Comparison of ENCODE assay signal across 15 cellular contexts in the genomic region with DNA sequence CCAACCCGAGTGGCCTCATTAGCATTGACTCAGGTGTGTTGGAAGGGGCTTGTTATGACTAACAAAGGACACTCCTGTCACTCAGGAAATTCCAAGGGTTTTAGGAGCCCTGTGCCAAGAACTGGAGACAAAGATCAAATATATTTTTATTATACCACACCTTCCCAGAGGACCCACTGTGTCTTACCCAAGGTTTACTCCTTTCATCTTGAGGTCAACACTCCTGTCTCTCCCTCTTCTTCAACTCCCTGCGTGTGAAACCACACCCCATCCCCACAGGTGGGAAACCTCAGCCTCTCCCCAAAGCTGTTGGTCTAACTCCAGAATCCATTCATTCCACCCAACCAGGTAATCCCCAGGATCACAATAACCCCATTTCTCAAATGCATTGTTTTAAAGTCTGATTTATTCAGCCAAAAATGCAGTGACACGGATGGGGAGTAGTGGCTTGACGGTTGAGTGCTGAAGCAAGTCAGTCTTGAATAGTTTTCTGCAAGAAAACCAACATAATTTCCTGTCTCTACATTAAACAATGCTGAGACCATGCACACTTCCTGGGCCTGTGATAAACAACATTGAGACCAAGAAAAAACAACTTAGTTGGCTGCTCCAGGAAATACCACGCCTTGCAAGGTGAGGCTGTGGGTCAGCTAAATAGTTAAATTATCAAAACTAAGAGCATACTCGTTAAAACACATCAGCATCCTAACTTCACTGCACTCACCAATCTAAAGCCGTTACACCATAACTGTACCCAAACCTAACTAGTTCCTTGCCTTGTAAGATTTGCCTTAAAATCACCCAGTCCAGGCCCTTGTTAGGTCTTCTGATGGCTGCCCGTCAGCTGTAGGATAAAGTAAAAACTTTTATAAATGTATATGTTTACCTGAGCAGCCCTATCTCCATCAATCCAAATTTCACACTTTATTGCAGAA.
A peak's percentile ranks its signal among the peaks of the same experiment; 100 is the strongest.
DNase-seq lines count a peak whose midpoint lies in the region; ATAC-seq and TF ChIP-seq lines count a peak whose summit lies in the region.
"Had no signal": no experiment of that assay in that cellular context is flagged by ENCODE, and none has a peak within 500 bp of the region (broad histone marks: within the 10 kb centered on the region; RNA-seq: fewer than 3 reads in every experiment).

No MANE protein-coding gene starts in this region.

- peak overlapping the region; percentile 72 to 89 (median 83) for H3K27ac ChIP-seq in BLaER1 treated with 17β-estradiol and CSF1 and Interleukin-3, amounts not matched to agents 10 nM and 100 nM
- H3K27ac ChIP-seq: gastroesophageal sphincter had no signal

- peaks cover 15% of the 10 kb centered on the region for H3K36me3 Mint-ChIP-seq in T-helper 1 cell treated with Interleukin-12 subunit alpha and Interleukin-12 subunit beta and Interleukin-4 antibody, amounts not matched to agents 30 μg/mL and 1 μg/mL, for 36 hours (ENCODE audit: low read depth)
- H3K36me3 Mint-ChIP-seq: brain had no signal

- H3K27me3 Mint-ChIP-seq in T-helper 1 cell treated with Interleukin-12 subunit alpha and Interleukin-12 subunit beta and Interleukin-4 antibody, amounts not matched to agents 30 μg/mL and 1 μg/mL, for 36 hours (ENCODE audit: low read depth) = peaks cover 5% of the 10 kb centered on the region

- TF ChIP-seq CTCF in GM20000 (IDR thresholded peaks at IDR 0.05; ENCODE audit: extremely low read depth, missing control alignments) = no peak

- peaks cover 7% of the 10 kb centered on the region for H3K9me3 Mint-ChIP-seq in T-helper 1 cell treated with Interleukin-12 subunit alpha and Interleukin-12 subunit beta and Interleukin-4 antibody, amounts not matched to agents 30 μg/mL and 1 μg/mL, for 36 hours

- no peak for ATAC-seq in GM19455 (IDR thresholded peaks at IDR 0.05; ENCODE audit: unreplicated experiment)

- H3K27me3 ChIP-seq in BLaER1 treated with 17β-estradiol and CSF1 and Interleukin-3, amounts not matched to agents 10 nM and 100 nM = no peaks in the 10 kb centered on the region
- H3K27me3 ChIP-seq: gastroesophageal sphincter, upper lobe of left lung had no signal

- DNase-seq in GM20000 (ENCODE audit: low spot score) = peak; percentile 9
- DNase-seq in iPS-NIHi11 (ENCODE audit: low spot score) = peak; percentile 49
- no peak for DNase-seq in T-helper 9 cell
- no peak for DNase-seq in EL
- DNase-seq in NCI-H2227 (lab: John Stamatoyannopoulos, UW; ENCODE audit: unreplicated experiment) = no peak
- DNase-seq: Caco-2; NCI-H1105; stimulated activated CD4-positive, alpha-beta T cell treated with anti-CD3 and anti-CD28 coated beads, Interleukin-4, amount 100 ng/mL, for 24 hours had no signal

- peaks cover 41 to 94% (median 49%) of the 10 kb centered on the region in 10 experiments for H3K4me1 ChIP-seq in BLaER1 treated with 17β-estradiol and CSF1 and Interleukin-3, amounts not matched to agents 10 nM and 100 nM
- H3K4me1 ChIP-seq: Caco-2, gastroesophageal sphincter had no signal

- H3K4me3 Mint-ChIP-seq in T-helper 1 cell treated with Interleukin-12 subunit alpha and Interleukin-12 subunit beta and Interleukin-4 antibody, amounts not matched to agents 30 μg/mL and 1 μg/mL, for 36 hours = peak overlapping the region; percentile 78
- H3K4me3 Mint-ChIP-seq: brain, neural crest cell had no signal

- no peaks in the 10 kb centered on the region for H4K20me1 ChIP-seq in BLaER1 treated with 17β-estradiol and CSF1 and Interleukin-3, amounts not matched to agents 10 nM and 100 nM

- H3K36me3 ChIP-seq in BLaER1 treated with 17β-estradiol and CSF1 and Interleukin-3, amounts not matched to agents 10 nM and 100 nM = no peaks in the 10 kb centered on the region
- H3K36me3 ChIP-seq: gastroesophageal sphincter, upper lobe of left lung had no signal

- H3K9ac ChIP-seq in BLaER1 treated with 17β-estradiol and CSF1 and Interleukin-3, amounts not matched to agents 10 nM and 100 nM = peak overlapping the region; percentile 36 to 70 (median 60); a peak in 18 of 22 replicates

- peak overlapping the region in 8 of 10 experiments; percentile 13 to 43 (median 31); a peak in 13 of 20 replicates for H3K4me3 ChIP-seq in BLaER1 treated with 17β-estradiol and CSF1 and Interleukin-3, amounts not matched to agents 10 nM and 100 nM
- H3K4me3 ChIP-seq: gastroesophageal sphincter, upper lobe of left lung had no signal

- H3K27ac Mint-ChIP-seq in T-helper 1 cell treated with Interleukin-12 subunit alpha and Interleukin-12 subunit beta and Interleukin-4 antibody, amounts not matched to agents 30 μg/mL and 1 μg/mL, for 36 hours = peak overlapping the region; percentile 92
- H3K27ac Mint-ChIP-seq: brain had no signal

- H3K4me2 ChIP-seq in BLaER1 treated with 17β-estradiol and CSF1 and Interleukin-3, amounts not matched to agents 10 nM and 100 nM = peak overlapping the region; percentile 78 to 92 (median 84)

- peaks cover 0 to 7% (median 0%) of the 10 kb centered on the region in 11 experiments; a peak in 2 of 22 replicates for H3K9me3 ChIP-seq in BLaER1 treated with 17β-estradiol and CSF1 and Interleukin-3, amounts not matched to agents 10 nM and 100 nM (replicated peaks in 1 of 11)
- H3K9me3 ChIP-seq: Caco-2, gastroesophageal sphincter, upper lobe of left lung had no signal

- peaks cover 37% of the 10 kb centered on the region for H3K4me1 Mint-ChIP-seq in T-helper 1 cell treated with Interleukin-12 subunit alpha and Interleukin-12 subunit beta and Interleukin-4 antibody, amounts not matched to agents 30 μg/mL and 1 μg/mL, for 36 hours (ENCODE audit: low read depth)
- H3K4me1 Mint-ChIP-seq: neural crest cell had no signal

Comparison
In these comparisons a context has a peak if more than half of its experiments do, and no peak if none do; other contexts are left out.
1. DNase-seq: peak in GM20000 (single experiment) and iPS-NIHi11 (single experiment); none in T-helper 9 cell (single experiment), EL (single experiment) and NCI-H2227 (single experiment).